ENCODE assay signal across 21 cellular contexts in the genomic region with DNA sequence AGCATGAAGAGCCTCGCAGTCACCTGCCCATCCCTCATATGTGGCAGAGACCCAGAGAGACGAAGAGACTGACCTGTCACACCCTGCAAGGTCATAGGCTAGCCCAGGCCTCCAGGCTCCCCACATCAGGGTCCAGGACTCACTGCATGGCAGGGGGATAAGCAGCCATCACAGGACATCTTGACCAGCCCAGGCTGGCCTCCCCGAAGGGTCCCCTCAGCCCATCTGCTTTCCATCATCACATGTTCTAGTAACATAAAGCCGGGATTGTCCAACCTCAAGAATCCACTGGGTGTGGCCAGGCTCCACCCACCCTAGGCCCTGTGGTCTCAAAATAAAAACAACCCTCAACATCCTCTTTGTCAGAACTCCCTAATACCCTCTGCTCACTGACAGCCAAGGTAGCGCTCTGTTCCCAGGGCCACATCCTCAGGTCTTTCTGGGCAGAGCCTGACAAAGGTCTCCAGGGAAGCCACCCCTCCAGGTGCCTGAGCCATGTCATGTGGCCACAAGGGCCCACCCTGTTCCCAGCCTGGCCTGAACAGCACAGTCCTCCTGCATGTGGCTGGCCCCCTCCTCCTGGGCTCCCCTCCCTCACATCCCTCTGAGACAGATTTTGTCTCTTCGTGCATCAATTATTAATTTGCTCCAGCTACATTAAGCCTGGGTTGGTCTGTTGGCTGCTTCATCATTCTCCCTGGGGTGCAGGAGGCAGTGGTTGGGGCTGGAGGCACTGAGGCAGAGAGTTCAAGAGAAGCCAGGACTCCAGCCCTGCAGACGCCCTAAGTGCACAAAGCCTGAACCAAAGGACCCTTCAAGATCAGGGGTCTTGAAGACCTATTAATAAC.
DNase-seq lines count a peak whose midpoint lies in the region; ATAC-seq and TF ChIP-seq lines count a peak whose summit lies in the region.
"Had no signal": no experiment of that assay in that cellular context is flagged by ENCODE, and none has a peak within 500 bp of the region (broad histone marks: within the 10 kb centered on the region; RNA-seq: fewer than 3 reads in every experiment).

No MANE protein-coding gene starts in this region.

- no peak for TF ChIP-seq POLR2A in sigmoid colon (IDR thresholded peaks at IDR 0.05)

- H3K36me3 ChIP-seq in WERI-Rb-1 = no peaks in the 10 kb centered on the region
- no peaks in the 10 kb centered on the region for H3K36me3 ChIP-seq in sigmoid colon
- H3K36me3 ChIP-seq: gastroesophageal sphincter, SJSA1 had no signal

- H3K9me3 ChIP-seq in WERI-Rb-1 (ENCODE audit: severe bottlenecking) = no peaks in the 10 kb centered on the region
- H3K9me3 ChIP-seq in sigmoid colon = no peaks in the 10 kb centered on the region
- H3K9me3 ChIP-seq: gastroesophageal sphincter, SJSA1 had no signal

- DNase-seq in D341Med (ENCODE audit: low spot score) (peak; percentile 18), WERI-Rb-1 (peak; percentile 15), islet precursor cell (peak; percentile 37), sigmoid colon (peak; percentile 39), NCI-H510A (lab: John Stamatoyannopoulos, UW) (no peak)
- DNase-seq in activated T-helper 2 cell treated with anti-CD3 and anti-CD28 coated beads, Interferon-gamma antibody, Interleukin-2, Interleukin-4, amounts not matched to agents 10 μg/mL and 5 μg/mL and 100 μg/mL, durations not matched to agents 14 hours and 24 hours and 36 hours (ENCODE audit: low spot score) = no peak
- DNase-seq: activated CD4-positive, alpha-beta T cell treated with anti-CD3 and anti-CD28 coated beads for 1 hour; GF-D8; IMR-90; mammary epithelial cell; MM.1S; NCI-H187 treated with DMSO at 0.1 percent for 48 hours; NCI-H446 had no signal

- H3K36me3 Mint-ChIP-seq in activated T-helper 2 cell treated with anti-CD3 and anti-CD28 coated beads, Interferon-gamma antibody, Interleukin-2, Interleukin-4, amounts not matched to agents 10 μg/mL and 5 μg/mL and 100 μg/mL, durations not matched to agents 14 hours and 24 hours and 36 hours (ENCODE audit: low read depth) = no peaks in the 10 kb centered on the region
- H3K36me3 Mint-ChIP-seq: activated naive CD4-positive, alpha-beta T cell treated with anti-CD3 and anti-CD28 coated beads, Interleukin-2, amount 50 U/mL, for 24 hours; brain; natural killer cell treated with Interleukin-12 subunit alpha and Interleukin-12 subunit beta and Interleukin-15 and Interleukin-18, amount 100 ng/mL, for 72 hours had no signal

- no peaks in the 10 kb centered on the region for H3K4me1 Mint-ChIP-seq in activated T-helper 2 cell treated with anti-CD3 and anti-CD28 coated beads, Interferon-gamma antibody, Interleukin-2, Interleukin-4, amounts not matched to agents 10 μg/mL and 5 μg/mL and 100 μg/mL, durations not matched to agents 14 hours and 24 hours and 36 hours (ENCODE audit: low read depth)
- H3K4me1 Mint-ChIP-seq: activated naive CD4-positive, alpha-beta T cell treated with anti-CD3 and anti-CD28 coated beads, Interleukin-2, amount 50 U/mL, for 24 hours had no signal

- no peak overlapping the region for H3K27ac Mint-ChIP-seq in activated T-helper 2 cell treated with anti-CD3 and anti-CD28 coated beads, Interferon-gamma antibody, Interleukin-2, Interleukin-4, amounts not matched to agents 10 μg/mL and 5 μg/mL and 100 μg/mL, durations not matched to agents 14 hours and 24 hours and 36 hours
- H3K27ac Mint-ChIP-seq: activated naive CD4-positive, alpha-beta T cell treated with anti-CD3 and anti-CD28 coated beads, Interleukin-2, amount 50 U/mL, for 24 hours; dendritic cell treated with granulocyte-macrophage colony-stimulating factor and Interleukin-4, amounts not matched to agents 40 ng/mL and 50 ng/mL, for 4 days; natural killer cell treated with Interleukin-12 subunit alpha and Interleukin-12 subunit beta and Interleukin-15 and Interleukin-18, amount 100 ng/mL, for 72 hours had no signal

- no peaks in the 10 kb centered on the region for H3K27me3 Mint-ChIP-seq in activated T-helper 2 cell treated with anti-CD3 and anti-CD28 coated beads, Interferon-gamma antibody, Interleukin-2, Interleukin-4, amounts not matched to agents 10 μg/mL and 5 μg/mL and 100 μg/mL, durations not matched to agents 14 hours and 24 hours and 36 hours (ENCODE audit: low read depth)
- H3K27me3 Mint-ChIP-seq: activated naive CD4-positive, alpha-beta T cell treated with anti-CD3 and anti-CD28 coated beads, Interleukin-2, amount 50 U/mL, for 24 hours; natural killer cell treated with Interleukin-12 subunit alpha and Interleukin-12 subunit beta and Interleukin-15 and Interleukin-18, amount 100 ng/mL, for 72 hours had no signal

- H3K27me3 ChIP-seq in WERI-Rb-1 (ENCODE audit: insufficient read depth, low read depth, severe bottlenecking) = no peaks in the 10 kb centered on the region
- no peaks in the 10 kb centered on the region for H3K27me3 ChIP-seq in sigmoid colon

- H3K4me3 Mint-ChIP-seq in activated T-helper 2 cell treated with anti-CD3 and anti-CD28 coated beads, Interferon-gamma antibody, Interleukin-2, Interleukin-4, amounts not matched to agents 10 μg/mL and 5 μg/mL and 100 μg/mL, durations not matched to agents 14 hours and 24 hours and 36 hours (ENCODE audit: low read depth) = no peak overlapping the region
- H3K4me3 Mint-ChIP-seq: activated naive CD4-positive, alpha-beta T cell treated with anti-CD3 and anti-CD28 coated beads, Interleukin-2, amount 50 U/mL, for 24 hours; brain; dendritic cell treated with granulocyte-macrophage colony-stimulating factor and Interleukin-4, amounts not matched to agents 40 ng/mL and 50 ng/mL, for 4 days; natural killer cell treated with Interleukin-12 subunit alpha and Interleukin-12 subunit beta and Interleukin-15 and Interleukin-18, amount 100 ng/mL, for 72 hours had no signal

- no peak overlapping the region for H3K4me3 ChIP-seq in WERI-Rb-1 (ENCODE audit: low read depth, low read length)
- no peak overlapping the region for H3K4me3 ChIP-seq in sigmoid colon
- H3K4me3 ChIP-seq: gastroesophageal sphincter, SJSA1 had no signal

- no peak overlapping the region for H3K27ac ChIP-seq in WERI-Rb-1
- no peak overlapping the region for H3K27ac ChIP-seq in sigmoid colon
- H3K27ac ChIP-seq: gastroesophageal sphincter, SJSA1 had no signal

- no peak for ATAC-seq in GM19023 (IDR thresholded peaks at IDR 0.05; ENCODE audit: unreplicated experiment)
- ATAC-seq in HG02610 (IDR thresholded peaks at IDR 0.05; ENCODE audit: unreplicated experiment) = no peak
- ATAC-seq: gastroesophageal sphincter; natural killer cell treated with Interleukin-12 subunit alpha and Interleukin-12 subunit beta and Interleukin-15 and Interleukin-18, amount 100 ng/mL, for 72 hours had no signal

- no peaks in the 10 kb centered on the region for H3K9me3 Mint-ChIP-seq in activated T-helper 2 cell treated with anti-CD3 and anti-CD28 coated beads, Interferon-gamma antibody, Interleukin-2, Interleukin-4, amounts not matched to agents 10 μg/mL and 5 μg/mL and 100 μg/mL, durations not matched to agents 14 hours and 24 hours and 36 hours
- H3K9me3 Mint-ChIP-seq: activated naive CD4-positive, alpha-beta T cell treated with anti-CD3 and anti-CD28 coated beads, Interleukin-2, amount 50 U/mL, for 24 hours; brain; dendritic cell treated with granulocyte-macrophage colony-stimulating factor and Interleukin-4, amounts not matched to agents 40 ng/mL and 50 ng/mL, for 4 days; natural killer cell treated with Interleukin-12 subunit alpha and Interleukin-12 subunit beta and Interleukin-15 and Interleukin-18, amount 100 ng/mL, for 72 hours had no signal

- TF ChIP-seq CTCF in WERI-Rb-1 (IDR thresholded peaks at IDR 0.05; ENCODE audit: low read depth, low read length) (no peak), sigmoid colon (IDR thresholded peaks at IDR 0.05) (no peak)

- 61 to 76% methylated on average over 7 of the region's 7 CpGs for WGBS in sigmoid colon, 2 donors

- H3K4me1 ChIP-seq in sigmoid colon = no peaks in the 10 kb centered on the region
- H3K4me1 ChIP-seq: gastroesophageal sphincter, SJSA1 had no signal

- TF ChIP-seq EP300 in sigmoid colon (IDR thresholded peaks at IDR 0.05) = no peak

- intact Hi-C loops in sigmoid colon (cut with DNase I) = no loop called here
- intact Hi-C loops in activated T-helper 2 cell treated with anti-CD3 and anti-CD28 coated beads, Interferon-gamma antibody, Interleukin-2, Interleukin-4, amounts not matched to agents 10 μg/mL and 5 μg/mL and 100 μg/mL, durations not matched to agents 14 hours and 24 hours and 36 hours (cut with micrococcal nuclease) = no loop called here

Comparison
In these comparisons a context has a peak if more than half of its experiments do, and no peak if none do; other contexts are left out.
1. DNase-seq: peak in D341Med (single experiment), WERI-Rb-1 (single experiment), islet precursor cell (single experiment) and sigmoid colon (single experiment); none in NCI-H510A (single experiment) and activated T-helper 2 cell treated with anti-CD3 and anti-CD28 coated beads, Interferon-gamma antibody, Interleukin-2, Interleukin-4, amounts not matched to agents 10 μg/mL and 5 μg/mL and 100 μg/mL, durations not matched to agents 14 hours and 24 hours and 36 hours (single experiment).